ENCODE assay signal across 39 cellular contexts in genomic region chrX:135273162-135273561, GRCh38. TPM values are rescaled to one million over a fixed set of nuclear protein-coding genes. Genes with fewer than 3 reads are reported as not detected.
"Had no signal": no experiment of that assay in that cellular context is flagged by ENCODE, and none has a peak within 500 bp of the region (broad histone marks: within the 10 kb centered on the region; RNA-seq: fewer than 3 reads in every experiment).

No MANE protein-coding gene starts in this region.

- H3K36me3 ChIP-seq: brain microvascular endothelial cell, MG63 had no signal

- H3K27ac ChIP-seq: brain microvascular endothelial cell, PC-9, RWPE1, VCaP had no signal

- ATAC-seq: activated CD8-positive, alpha-beta T cell treated with anti-CD3 and anti-CD28 coated beads for 36 hours; activated naive CD8-positive, alpha-beta T cell treated with anti-CD3 and anti-CD28 coated beads, Interleukin-2, amount 50 U/mL, for 24 hours; activated T-cell treated with anti-CD3 and anti-CD28 coated beads, Interleukin-2, amount 50 U/mL, for 72 hours; activated T-helper 17 cell treated with anti-CD3 and anti-CD28 coated beads, Interleukin-2, amount 50 U/mL, for 72 hours; Right ventricle myocardium inferior had no signal

- H3K27me3 ChIP-seq: brain microvascular endothelial cell, MG63 had no signal

- H3K9me3 Mint-ChIP-seq: activated naive CD8-positive, alpha-beta T cell treated with anti-CD3 and anti-CD28 coated beads, Interleukin-2, amount 50 U/mL, for 24 hours; activated T-helper 17 cell treated with anti-CD3 and anti-CD28 coated beads, Interleukin-2, amount 50 U/mL, for 72 hours had no signal

- H3K4me3 ChIP-seq: MG63, PC-9 had no signal

- H3K4me1 Mint-ChIP-seq: activated naive CD4-positive, alpha-beta T cell treated with anti-CD3 and anti-CD28 coated beads, Interleukin-2, amount 50 U/mL, for 24 hours; activated naive CD8-positive, alpha-beta T cell treated with anti-CD3 and anti-CD28 coated beads, Interleukin-2, amount 50 U/mL, for 24 hours; activated T-helper 17 cell treated with anti-CD3 and anti-CD28 coated beads, Interleukin-2, amount 50 U/mL, for 72 hours had no signal

- H3K27me3 Mint-ChIP-seq: activated CD8-positive, alpha-beta T cell treated with anti-CD3 and anti-CD28 coated beads for 36 hours; activated naive CD4-positive, alpha-beta T cell treated with anti-CD3 and anti-CD28 coated beads, Interleukin-2, amount 50 U/mL, for 24 hours; activated naive CD8-positive, alpha-beta T cell treated with anti-CD3 and anti-CD28 coated beads, Interleukin-2, amount 50 U/mL, for 24 hours; activated T-helper 17 cell treated with anti-CD3 and anti-CD28 coated beads, Interleukin-2, amount 50 U/mL, for 72 hours had no signal

- DNase-seq: activated CD4-positive, alpha-beta T cell treated with anti-CD3 and anti-CD28 coated beads for 1 hour; activated CD4-positive, alpha-beta T cell treated with anti-CD3 and anti-CD28 coated beads for 48 hours; activated CD4-positive, alpha-beta T cell treated with anti-CD3 and anti-CD28 coated beads, Interleukin-2, amount 50 U/mL, for 4 hours; activated CD4-positive, CD25-positive, alpha-beta regulatory T cell; activated CD8-positive, alpha-beta T cell treated with anti-CD3 and anti-CD28 coated beads for 36 hours; activated gamma-delta T cell; activated naive CD4-positive, alpha-beta T cell treated with Interleukin-2 at 50 U/mL for 16 hours; activated naive CD8-positive, alpha-beta T cell treated with anti-CD3 and anti-CD28 coated beads, Interleukin-2, amount 50 U/mL, for 24 hours; activated T-cell treated with anti-CD3 and anti-CD28 coated beads, Interleukin-2, amount 50 U/mL, for 1 hour; activated T-cell treated with anti-CD3 and anti-CD28 coated beads, Interleukin-2, amount 50 U/mL, for 72 hours; aorta; brain microvascular endothelial cell; central memory CD4-positive, alpha-beta T cell; Kasumi-1; KG1; MG63; MV-4-11; NCI-H1092; NCI-H1436 treated with DMSO at 0.1 percent for 48 hours; NCI-H1694 treated with DMSO at 0.1 percent for 48 hours; NCI-H2029 treated with DMSO at 0.1 percent for 48 hours; NCI-H2107; NCI-H2171; NCI-H510A; NCI-H526; NCI-H748 treated with DMSO at 0.1 percent for 48 hours; NK-92 treated with Interleukin-12 subunit alpha and Interleukin-12 subunit beta, amount 100 ng/mL, for 24 hours; PC-9; SW 1271; T-helper 1 cell; T-helper 2 cell; T-helper 9 cell had no signal

- H3K9me3 ChIP-seq: MG63 had no signal

- H3K27ac Mint-ChIP-seq: activated CD8-positive, alpha-beta T cell treated with anti-CD3 and anti-CD28 coated beads for 36 hours; activated naive CD4-positive, alpha-beta T cell treated with anti-CD3 and anti-CD28 coated beads, Interleukin-2, amount 50 U/mL, for 24 hours; activated naive CD8-positive, alpha-beta T cell treated with anti-CD3 and anti-CD28 coated beads, Interleukin-2, amount 50 U/mL, for 24 hours; activated T-cell treated with anti-CD3 and anti-CD28 coated beads, Interleukin-2, amount 50 U/mL, for 72 hours; activated T-helper 17 cell treated with anti-CD3 and anti-CD28 coated beads, Interleukin-2, amount 50 U/mL, for 72 hours had no signal

- H3K36me3 Mint-ChIP-seq: activated naive CD4-positive, alpha-beta T cell treated with anti-CD3 and anti-CD28 coated beads, Interleukin-2, amount 50 U/mL, for 24 hours had no signal

- H3K4me3 Mint-ChIP-seq: activated CD8-positive, alpha-beta T cell treated with anti-CD3 and anti-CD28 coated beads for 36 hours; activated naive CD4-positive, alpha-beta T cell treated with anti-CD3 and anti-CD28 coated beads, Interleukin-2, amount 50 U/mL, for 24 hours; activated naive CD8-positive, alpha-beta T cell treated with anti-CD3 and anti-CD28 coated beads, Interleukin-2, amount 50 U/mL, for 24 hours; activated T-cell treated with anti-CD3 and anti-CD28 coated beads, Interleukin-2, amount 50 U/mL, for 72 hours; activated T-helper 17 cell treated with anti-CD3 and anti-CD28 coated beads, Interleukin-2, amount 50 U/mL, for 72 hours had no signal

RNA-seq across cellular contexts. Expression of gene ETDA, which starts 21.3 kb away (rescaled TPM):
- total RNA-seq: activated CD8-positive, alpha-beta memory T cell treated with anti-CD3 and anti-CD28 coated beads for 36 hours; activated CD8-positive, alpha-beta T cell treated with anti-CD3 and anti-CD28 coated beads for 36 hours; activated T-cell treated with anti-CD3 and anti-CD28 coated beads, Interleukin-2, amount 50 U/mL, for 72 hours; activated T-helper 17 cell treated with anti-CD3 and anti-CD28 coated beads, Interleukin-2, amount 50 U/mL, for 72 hours; aorta; cerebellum; PC-9; Right ventricle myocardium inferior had no signal
- polyA plus RNA-seq: aorta had no signal

RNA-seq across cellular contexts. Expression of gene ETDC, which starts 36.1 kb away (rescaled TPM):
- total RNA-seq: activated CD8-positive, alpha-beta memory T cell treated with anti-CD3 and anti-CD28 coated beads for 36 hours; activated CD8-positive, alpha-beta T cell treated with anti-CD3 and anti-CD28 coated beads for 36 hours; activated T-cell treated with anti-CD3 and anti-CD28 coated beads, Interleukin-2, amount 50 U/mL, for 72 hours; activated T-helper 17 cell treated with anti-CD3 and anti-CD28 coated beads, Interleukin-2, amount 50 U/mL, for 72 hours; aorta; cerebellum; PC-9; Right ventricle myocardium inferior had no signal
- polyA plus RNA-seq: aorta had no signal
